12 cellular contexts compared by ENCODE assay signal in genomic region chr19:5129691-5130090, GRCh38.
DNase-seq lines count a peak whose midpoint lies in the region; ATAC-seq and TF ChIP-seq lines count a peak whose summit lies in the region.
"Had no signal": no experiment of that assay in that cellular context is flagged by ENCODE, and none has a peak within 500 bp of the region (broad histone marks: within the 10 kb centered on the region; RNA-seq: fewer than 3 reads in every experiment).

No MANE protein-coding gene starts in this region.

- H3K9me2 ChIP-seq in GM23338 (ENCODE audit: insufficient read depth): no peaks in the 10 kb centered on the region

- no peak overlapping the region for H3K4me3 ChIP-seq in GM23338
- H3K4me3 ChIP-seq: left lung had no signal

- no peak for TF ChIP-seq CTCF in CD4-positive, alpha-beta T cell (IDR thresholded peaks at IDR 0.05)
- TF ChIP-seq CTCF in GM23338 (conservative IDR thresholded peaks at IDR 0.05; ENCODE audit: low read depth in 2 of 2): no peak

- CTCF ChIA-PET in CD4-positive, alpha-beta T cell (lab: Charles Lee): no interaction called here

- H3F3A ChIP-seq in GM23338 (replicated peaks; ENCODE audit: low read depth): no peaks in the 10 kb centered on the region; the same call in 1 of the 2 replicates

- H2AFZ ChIP-seq in GM23338: no peak overlapping the region

- no peak for ATAC-seq in CD4-positive, alpha-beta T cell (ENCODE audit: poor library complexity)
- ATAC-seq in GM23338 (no peak), GM21390 (IDR thresholded peaks at IDR 0.05; ENCODE audit: unreplicated experiment) (no peak)
- ATAC-seq in activated naive CD8-positive, alpha-beta T cell treated with anti-CD3 and anti-CD28 coated beads, Interleukin-2, amount 10 ng/mL, durations not matched to agents 7 days and 5 days (ENCODE audit: low read depth): no peak
- no peak for ATAC-seq in natural killer cell treated with Interleukin-12 subunit alpha and Interleukin-12 subunit beta and Interleukin-15 and Interleukin-18, amount 100 ng/mL, for 72 hours

- H3K79me2 ChIP-seq in GM23338 (replicated peaks; ENCODE audit: insufficient read depth): no peaks in the 10 kb centered on the region

- H3K27ac Mint-ChIP-seq in CD4-positive, alpha-beta T cell: peak overlapping the region; percentile 93
- H3K27ac Mint-ChIP-seq in GM23338: peak overlapping the region; percentile 82
- peak overlapping the region; percentile 93 for H3K27ac Mint-ChIP-seq in activated naive CD8-positive, alpha-beta T cell treated with anti-CD3 and anti-CD28 coated beads, Interleukin-2, amount 10 ng/mL, durations not matched to agents 7 days and 5 days
- peak overlapping the region in 1 of 2 donors; percentile 81 for H3K27ac Mint-ChIP-seq in natural killer cell treated with Interleukin-12 subunit alpha and Interleukin-12 subunit beta and Interleukin-15 and Interleukin-18, amount 100 ng/mL, for 72 hours

- no peaks in the 10 kb centered on the region for H3K27me3 ChIP-seq in CD4-positive, alpha-beta T cell (ENCODE audit: control insufficient read depth, insufficient read depth, low read length)
- no peaks in the 10 kb centered on the region for H3K27me3 ChIP-seq in GM23338 (ENCODE audit: insufficient read depth)
- H3K27me3 ChIP-seq: left lung had no signal

- no peaks in the 10 kb centered on the region for H3K27me3 Mint-ChIP-seq in CD4-positive, alpha-beta T cell
- peaks cover 13% of the 10 kb centered on the region for H3K27me3 Mint-ChIP-seq in GM23338 (ENCODE audit: insufficient read depth, low read depth, poor library complexity)
- no peaks in the 10 kb centered on the region for H3K27me3 Mint-ChIP-seq in activated naive CD8-positive, alpha-beta T cell treated with anti-CD3 and anti-CD28 coated beads, Interleukin-2, amount 10 ng/mL, durations not matched to agents 7 days and 5 days
- no peaks in the 10 kb centered on the region for H3K27me3 Mint-ChIP-seq in natural killer cell treated with Interleukin-12 subunit alpha and Interleukin-12 subunit beta and Interleukin-15 and Interleukin-18, amount 100 ng/mL, for 72 hours

- H3K4me1 Mint-ChIP-seq in CD4-positive, alpha-beta T cell (ENCODE audit: low read depth): peaks cover 28% of the 10 kb centered on the region
- H3K4me1 Mint-ChIP-seq in GM23338: peaks cover 50% of the 10 kb centered on the region
- peaks cover 25% of the 10 kb centered on the region for H3K4me1 Mint-ChIP-seq in activated naive CD8-positive, alpha-beta T cell treated with anti-CD3 and anti-CD28 coated beads, Interleukin-2, amount 10 ng/mL, durations not matched to agents 7 days and 5 days
- peaks cover 11 to 14% of the 10 kb centered on the region in 2 donors for H3K4me1 Mint-ChIP-seq in natural killer cell treated with Interleukin-12 subunit alpha and Interleukin-12 subunit beta and Interleukin-15 and Interleukin-18, amount 100 ng/mL, for 72 hours (ENCODE audit: low read depth in 2 of 2)

- no peaks in the 10 kb centered on the region for H3K36me3 ChIP-seq in GM23338 (ENCODE audit: insufficient read depth)

- POLR2A ChIA-PET in CD4-positive, alpha-beta T cell (lab: Charles Lee): no interaction called here
- POLR2A ChIA-PET in activated naive CD8-positive, alpha-beta T cell treated with anti-CD3 and anti-CD28 coated beads, Interleukin-2, amount 10 ng/mL, durations not matched to agents 7 days and 5 days (lab: Charles Lee): no interaction called here

- H3K9me3 Mint-ChIP-seq in CD4-positive, alpha-beta T cell: no peaks in the 10 kb centered on the region
- no peaks in the 10 kb centered on the region for H3K9me3 Mint-ChIP-seq in GM23338
- H3K9me3 Mint-ChIP-seq in activated naive CD8-positive, alpha-beta T cell treated with anti-CD3 and anti-CD28 coated beads, Interleukin-2, amount 10 ng/mL, durations not matched to agents 7 days and 5 days: no peaks in the 10 kb centered on the region
- H3K9me3 Mint-ChIP-seq in natural killer cell treated with Interleukin-12 subunit alpha and Interleukin-12 subunit beta and Interleukin-15 and Interleukin-18, amount 100 ng/mL, for 72 hours: no peaks in the 10 kb centered on the region

- peak overlapping the region; percentile 63 for H3K27ac ChIP-seq in CD4-positive, alpha-beta T cell (ENCODE audit: low read depth, low read length)
- peak overlapping the region; percentile 78; the same call in 1 of the 2 replicates for H3K27ac ChIP-seq in GM23338 (ENCODE audit: low read depth)
- H3K27ac ChIP-seq: HL-60, left lung had no signal

- peaks cover 25% of the 10 kb centered on the region for H3K36me3 Mint-ChIP-seq in CD4-positive, alpha-beta T cell (ENCODE audit: low read depth)
- peaks cover 6% of the 10 kb centered on the region; the same call in 2 of the 3 replicates for H3K36me3 Mint-ChIP-seq in GM23338 (ENCODE audit: low read depth)
- peaks cover 8% of the 10 kb centered on the region for H3K36me3 Mint-ChIP-seq in activated naive CD8-positive, alpha-beta T cell treated with anti-CD3 and anti-CD28 coated beads, Interleukin-2, amount 10 ng/mL, durations not matched to agents 7 days and 5 days
- no peaks in the 10 kb centered on the region for H3K36me3 Mint-ChIP-seq in natural killer cell treated with Interleukin-12 subunit alpha and Interleukin-12 subunit beta and Interleukin-15 and Interleukin-18, amount 100 ng/mL, for 72 hours

- intact Hi-C loops in CD4-positive, alpha-beta T cell (cut with DNase I, micrococcal nuclease): no loop called here

- no peak for DNase-seq in CD4-positive, alpha-beta T cell
- DNase-seq in GM23338 (ENCODE audit: low spot score) (no peak), dedifferentiated amniotic fluid mesenchymal stem cell (ENCODE audit: extremely low spot score) (no peak), RKO (ENCODE audit: low spot score) (no peak), GDM1 (lab: John Stamatoyannopoulos, UW) (no peak)
- DNase-seq in activated naive CD8-positive, alpha-beta T cell treated with anti-CD3 and anti-CD28 coated beads, Interleukin-2, amount 10 ng/mL, durations not matched to agents 7 days and 5 days: no peak
- no peak for DNase-seq in natural killer cell treated with Interleukin-12 subunit alpha and Interleukin-12 subunit beta and Interleukin-15 and Interleukin-18, amount 100 ng/mL, for 72 hours (ENCODE audit: low spot score)
- DNase-seq: head of caudate nucleus, left lung, NCI-H345 had no signal

- no peaks in the 10 kb centered on the region for H3K9me3 ChIP-seq in CD4-positive, alpha-beta T cell (ENCODE audit: control insufficient read depth, low read length)
- H3K9me3 ChIP-seq: left lung had no signal

- peaks cover 28% of the 10 kb centered on the region for H3K4me1 ChIP-seq in GM23338 (ENCODE audit: insufficient read depth)

- no peaks in the 10 kb centered on the region for H4K20me1 ChIP-seq in GM23338 (replicated peaks; ENCODE audit: insufficient read depth)

- H3K4me3 Mint-ChIP-seq in CD4-positive, alpha-beta T cell: peak overlapping the region; percentile 68
- no peak overlapping the region for H3K4me3 Mint-ChIP-seq in GM23338
- H3K4me3 Mint-ChIP-seq in activated naive CD8-positive, alpha-beta T cell treated with anti-CD3 and anti-CD28 coated beads, Interleukin-2, amount 10 ng/mL, durations not matched to agents 7 days and 5 days: peak overlapping the region; percentile 87
- H3K4me3 Mint-ChIP-seq in natural killer cell treated with Interleukin-12 subunit alpha and Interleukin-12 subunit beta and Interleukin-15 and Interleukin-18, amount 100 ng/mL, for 72 hours: peak overlapping the region; percentile 38

- no peak overlapping the region for H3K4me2 ChIP-seq in GM23338

TF ChIP-seq in GM23338, 12 proteins besides CTCF, POLR2A, EP300 and RAD21 (continues in another document):
- TF ChIP-seq REST (IDR thresholded peaks at IDR 0.05; ENCODE audit: unreplicated experiment) (no peak), EZH2 (IDR thresholded peaks at IDR 0.05; ENCODE audit: low read depth, unreplicated experiment) (no peak), ZNF331 (CRISPR knock-in tag; IDR thresholded peaks at IDR 0.05; ENCODE audit: low read depth) (no peak), STAT1 (IDR thresholded peaks at IDR 0.05; ENCODE audit: unreplicated experiment) (no peak), NANOG (IDR thresholded peaks at IDR 0.05; ENCODE audit: borderline replicate concordance) (no peak), ZNF114 (CRISPR knock-in tag; IDR thresholded peaks at IDR 0.05) (no peak), POLR2AphosphoS5 (IDR thresholded peaks at IDR 0.05; ENCODE audit: low read depth) (no peak), EZH2phosphoT487 (IDR thresholded peaks at IDR 0.05; ENCODE audit: unreplicated experiment) (no peak)
- TF ChIP-seq, protein P1, sequence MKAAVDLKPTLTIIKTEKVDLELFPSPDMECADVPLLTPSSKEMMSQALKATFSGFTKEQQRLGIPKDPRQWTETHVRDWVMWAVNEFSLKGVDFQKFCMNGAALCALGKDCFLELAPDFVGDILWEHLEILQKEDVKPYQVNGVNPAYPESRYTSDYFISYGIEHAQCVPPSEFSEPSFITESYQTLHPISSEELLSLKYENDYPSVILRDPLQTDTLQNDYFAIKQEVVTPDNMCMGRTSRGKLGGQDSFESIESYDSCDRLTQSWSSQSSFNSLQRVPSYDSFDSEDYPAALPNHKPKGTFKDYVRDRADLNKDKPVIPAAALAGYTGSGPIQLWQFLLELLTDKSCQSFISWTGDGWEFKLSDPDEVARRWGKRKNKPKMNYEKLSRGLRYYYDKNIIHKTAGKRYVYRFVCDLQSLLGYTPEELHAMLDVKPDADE (IDR thresholded peaks at IDR 0.05): no peak
